In the genomic region with DNA sequence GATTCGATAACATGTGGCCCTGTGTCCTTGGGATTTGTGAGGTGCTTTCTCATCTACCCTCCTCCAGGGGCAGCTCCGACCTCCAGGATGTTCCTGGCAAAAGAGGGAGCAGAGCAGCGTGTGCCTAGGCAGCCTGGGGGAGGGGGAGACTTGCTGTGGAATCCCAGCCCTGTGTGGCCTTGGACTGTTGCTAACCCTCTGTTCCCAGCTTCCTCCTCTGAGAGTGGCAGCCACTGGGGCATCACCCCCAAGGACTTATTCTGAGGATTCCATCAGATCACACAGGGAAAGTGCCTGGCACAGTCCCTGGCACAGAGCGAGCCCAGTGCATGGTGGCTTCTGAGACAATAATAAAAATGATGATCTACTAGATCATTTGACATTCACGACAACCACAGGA, we compare ENCODE assay signal across 32 cellular contexts.
"Had no signal": no experiment of that assay in that cellular context is flagged by ENCODE, and none has a peak within 500 bp of the region (broad histone marks: within the 10 kb centered on the region; RNA-seq: fewer than 3 reads in every experiment).

No MANE protein-coding gene starts in this region.

- H3K4me2 ChIP-seq: SK-N-SH had no signal

- H3K27ac Mint-ChIP-seq: activated CD4-positive, alpha-beta T cell treated with anti-CD3 and anti-CD28 coated beads for 36 hours; activated CD4-positive, alpha-beta T cell treated with anti-CD3 and anti-CD28 coated beads, Interleukin-2, amount 10 ng/mL, durations not matched to agents 7 days and 5 days; activated CD8-positive, alpha-beta T cell treated with anti-CD3 and anti-CD28 coated beads, Interleukin-2, amount 10 ng/mL, durations not matched to agents 7 days and 5 days; activated naive CD4-positive, alpha-beta T cell treated with anti-CD3 and anti-CD28 coated beads, Interleukin-2, amount 50 U/mL, for 24 hours; activated naive CD8-positive, alpha-beta T cell treated with anti-CD3 and anti-CD28 coated beads, Interleukin-2, amount 10 ng/mL, durations not matched to agents 7 days and 5 days; activated T-cell treated with anti-CD3 and anti-CD28 coated beads, Interleukin-2, amount 50 U/mL, for 24 hours; activated T-helper 2 cell treated with anti-CD3 and anti-CD28 coated beads, Interferon-gamma antibody, Interleukin-2, Interleukin-4, amounts not matched to agents 10 μg/mL and 5 μg/mL and 100 μg/mL, durations not matched to agents 14 hours and 24 hours and 36 hours; T-helper 1 cell treated with Interleukin-12 subunit alpha and Interleukin-12 subunit beta and Interleukin-4 antibody, amounts not matched to agents 30 μg/mL and 1 μg/mL, for 36 hours; T-helper 2 cell treated with Interferon-gamma antibody and Interleukin-4, amounts not matched to agents 5 μg/mL and 100 μg/mL, for 36 hours had no signal

- H3K9me3 Mint-ChIP-seq: activated CD4-positive, alpha-beta T cell treated with anti-CD3 and anti-CD28 coated beads, Interleukin-2, amount 10 ng/mL, durations not matched to agents 7 days and 5 days; activated naive CD4-positive, alpha-beta T cell treated with anti-CD3 and anti-CD28 coated beads, Interleukin-2, amount 50 U/mL, for 24 hours; activated naive CD8-positive, alpha-beta T cell treated with anti-CD3 and anti-CD28 coated beads, Interleukin-2, amount 10 ng/mL, durations not matched to agents 7 days and 5 days; activated T-cell treated with anti-CD3 and anti-CD28 coated beads, Interleukin-2, amount 50 U/mL, for 24 hours; activated T-helper 2 cell treated with anti-CD3 and anti-CD28 coated beads, Interferon-gamma antibody, Interleukin-2, Interleukin-4, amounts not matched to agents 10 μg/mL and 5 μg/mL and 100 μg/mL, durations not matched to agents 14 hours and 24 hours and 36 hours; T-helper 1 cell treated with Interleukin-12 subunit alpha and Interleukin-12 subunit beta and Interleukin-4 antibody, amounts not matched to agents 30 μg/mL and 1 μg/mL, for 36 hours; T-helper 2 cell treated with Interferon-gamma antibody and Interleukin-4, amounts not matched to agents 5 μg/mL and 100 μg/mL, for 36 hours had no signal

- ATAC-seq: activated CD4-positive, alpha-beta T cell treated with anti-CD3 and anti-CD28 coated beads for 36 hours; activated CD4-positive, CD25-positive, alpha-beta regulatory T cell treated with anti-CD3 and anti-CD28 coated beads, Interleukin-2, amount 50 U/mL, for 24 hours; activated CD8-positive, alpha-beta T cell treated with anti-CD3 and anti-CD28 coated beads, Interleukin-2, amount 10 ng/mL, durations not matched to agents 7 days and 5 days; PC-3; WTC11 had no signal

- H3K9me3 ChIP-seq: ascending aorta, SJSA1, SK-N-SH had no signal

- H3K36me3 ChIP-seq: ascending aorta, cardiac muscle cell, Peyer's patch, SJSA1 had no signal

- H3K9me2 ChIP-seq: SK-N-SH had no signal

- H3K4me3 ChIP-seq: ascending aorta, cardiac muscle cell, Peyer's patch, SJSA1 had no signal

- H3K36me3 Mint-ChIP-seq: activated naive CD4-positive, alpha-beta T cell treated with anti-CD3 and anti-CD28 coated beads, Interleukin-2, amount 50 U/mL, for 24 hours; activated naive CD8-positive, alpha-beta T cell treated with anti-CD3 and anti-CD28 coated beads, Interleukin-2, amount 10 ng/mL, durations not matched to agents 7 days and 5 days; WTC11 had no signal

- H3K4me3 Mint-ChIP-seq: activated CD4-positive, alpha-beta T cell treated with anti-CD3 and anti-CD28 coated beads for 36 hours; activated CD4-positive, alpha-beta T cell treated with anti-CD3 and anti-CD28 coated beads, Interleukin-2, amount 10 ng/mL, durations not matched to agents 7 days and 5 days; activated CD8-positive, alpha-beta T cell treated with anti-CD3 and anti-CD28 coated beads, Interleukin-2, amount 10 ng/mL, durations not matched to agents 7 days and 5 days; activated naive CD4-positive, alpha-beta T cell treated with anti-CD3 and anti-CD28 coated beads, Interleukin-2, amount 50 U/mL, for 24 hours; activated naive CD8-positive, alpha-beta T cell treated with anti-CD3 and anti-CD28 coated beads, Interleukin-2, amount 10 ng/mL, durations not matched to agents 7 days and 5 days; activated T-cell treated with anti-CD3 and anti-CD28 coated beads, Interleukin-2, amount 50 U/mL, for 24 hours; T-helper 1 cell treated with Interleukin-12 subunit alpha and Interleukin-12 subunit beta and Interleukin-4 antibody, amounts not matched to agents 30 μg/mL and 1 μg/mL, for 36 hours; T-helper 2 cell treated with Interferon-gamma antibody and Interleukin-4, amounts not matched to agents 5 μg/mL and 100 μg/mL, for 36 hours; WTC11 had no signal

- H3K4me1 ChIP-seq: ascending aorta, Peyer's patch, SJSA1 had no signal

- H3K4me1 Mint-ChIP-seq: activated CD4-positive, alpha-beta T cell treated with anti-CD3 and anti-CD28 coated beads for 36 hours; activated CD4-positive, alpha-beta T cell treated with anti-CD3 and anti-CD28 coated beads, Interleukin-2, amount 10 ng/mL, durations not matched to agents 7 days and 5 days; activated naive CD4-positive, alpha-beta T cell treated with anti-CD3 and anti-CD28 coated beads, Interleukin-2, amount 50 U/mL, for 24 hours; activated naive CD8-positive, alpha-beta T cell treated with anti-CD3 and anti-CD28 coated beads, Interleukin-2, amount 10 ng/mL, durations not matched to agents 7 days and 5 days had no signal

- DNase-seq: activated CD4-positive, alpha-beta T cell treated with anti-CD3 and anti-CD28 coated beads for 36 hours; activated CD4-positive, alpha-beta T cell treated with anti-CD3 and anti-CD28 coated beads, Interleukin-2, amount 10 ng/mL, durations not matched to agents 7 days and 5 days; activated CD4-positive, alpha-beta T cell treated with anti-CD3 and anti-CD28 coated beads, Interleukin-2, amount 50 U/mL, for 48 hours; activated CD8-positive, alpha-beta T cell treated with anti-CD3 and anti-CD28 coated beads, Interleukin-2, amount 10 ng/mL, durations not matched to agents 7 days and 5 days; activated gamma-delta T cell; activated naive CD4-positive, alpha-beta T cell treated with Interleukin-2 at 50 U/mL for 16 hours; activated naive CD8-positive, alpha-beta T cell treated with anti-CD3 and anti-CD28 coated beads, Interleukin-2, amount 10 ng/mL, durations not matched to agents 7 days and 5 days; activated T-cell treated with anti-CD3 and anti-CD28 coated beads, Interleukin-2, amount 50 U/mL, for 24 hours; amygdala; Karpas-422; KBM-7; NCI-H1048; NCI-H1436 treated with DMSO at 0.1 percent for 48 hours; NCI-H1694 treated with DMSO at 0.1 percent for 48 hours; NCI-H2029; NCI-H345; NCI-H524 treated with DMSO at 0.1 percent for 48 hours; NK-92 treated with Interleukin-12 subunit alpha and Interleukin-12 subunit beta, amount 100 ng/mL, for 24 hours; PC-3; RPMI8226; SHP77 treated with DMSO at 0.1 percent for 48 hours; SK-N-SH had no signal

- H3K9ac ChIP-seq: SK-N-SH had no signal

- H3K27me3 ChIP-seq: ascending aorta, cardiac muscle cell, Peyer's patch had no signal

- H3K27ac ChIP-seq: ascending aorta, cardiac muscle cell, Peyer's patch, SJSA1 had no signal
